23 cellular contexts compared by ENCODE assay signal in genomic region chr4:17866790-17867189, GRCh38. TPM values are rescaled to one million over a fixed set of nuclear protein-coding genes. Genes with fewer than 3 reads are reported as not detected.
A peak's percentile ranks its signal among the peaks of the same experiment; 100 is the strongest.
DNase-seq lines count a peak whose midpoint lies in the region; ATAC-seq, FAIRE-seq and TF ChIP-seq lines count a peak whose summit lies in the region.
"Had no signal": no experiment of that assay in that cellular context is flagged by ENCODE, and none has a peak within 500 bp of the region (broad histone marks: within the 10 kb centered on the region; RNA-seq: fewer than 3 reads in every experiment).

No MANE protein-coding gene starts in this region.

- no peaks in the 10 kb centered on the region for H3F3A ChIP-seq in GM23338 (replicated peaks; ENCODE audit: low read depth)
- no peaks in the 10 kb centered on the region for H3F3A ChIP-seq in smooth muscle cell (ENCODE audit: low read depth)

- no peak overlapping the region for H2AFZ ChIP-seq in GM23338
- H2AFZ ChIP-seq in smooth muscle cell (ENCODE audit: low read depth) = no peak overlapping the region

- peaks cover 10% of the 10 kb centered on the region; the same call in 1 of the 2 replicates for H3K36me3 ChIP-seq in GM23338 (ENCODE audit: insufficient read depth)
- no peaks in the 10 kb centered on the region for H3K36me3 ChIP-seq in pancreas
- no peaks in the 10 kb centered on the region for H3K36me3 ChIP-seq in smooth muscle cell (ENCODE audit: low read depth)

- no peak overlapping the region for H3K4me3 Mint-ChIP-seq in GM23338
- H3K4me3 Mint-ChIP-seq in activated CD4-positive, alpha-beta T cell treated with anti-CD3 and anti-CD28 coated beads, Interleukin-2, amount 10 ng/mL, durations not matched to agents 24 days and 14 days = no peak overlapping the region
- H3K4me3 Mint-ChIP-seq: CD14-positive monocyte; CD4-positive, alpha-beta memory T cell; HFFc6; IgD-negative memory B cell had no signal

- H3K9ac ChIP-seq in smooth muscle cell (ENCODE audit: low read depth) = no peak overlapping the region
- H3K9ac ChIP-seq: BLaER1 had no signal

- H3K27ac ChIP-seq in GM23338 (ENCODE audit: low read depth) (no peak overlapping the region), pancreas (no peak overlapping the region), smooth muscle cell (ENCODE audit: low read depth) (no peak overlapping the region)
- H3K27ac ChIP-seq: BLaER1 had no signal

- peaks cover 17% of the 10 kb centered on the region for H3K9me3 Mint-ChIP-seq in GM23338
- H3K9me3 Mint-ChIP-seq in activated CD4-positive, alpha-beta T cell treated with anti-CD3 and anti-CD28 coated beads, Interleukin-2, amount 10 ng/mL, durations not matched to agents 24 days and 14 days = peaks cover 7% of the 10 kb centered on the region

- DNase-seq in GM23338 (ENCODE audit: low spot score) (peak; percentile 1), NCI-H69 (lab: John Stamatoyannopoulos, UW) (peak; percentile 28), iPS-NIHi7 (ENCODE audit: extremely low spot score) (peak; percentile 9), pancreas (no peak), DMS79 treated with DMSO at 0.1 percent for 48 hours (lab: John Stamatoyannopoulos, UW) (no peak), smooth muscle cell (lab: John Stamatoyannopoulos, UW; ENCODE audit: unreplicated experiment) (no peak)
- DNase-seq in activated CD4-positive, alpha-beta T cell treated with anti-CD3 and anti-CD28 coated beads, Interleukin-2, amount 10 ng/mL, durations not matched to agents 24 days and 14 days = no peak
- DNase-seq: 8988T; Calu3; CD4-positive, alpha-beta memory T cell; DND-41; EL; GOT3; H7; HFFc6 had no signal

- H4K20me1 ChIP-seq in GM23338 (replicated peaks; ENCODE audit: insufficient read depth) (no peaks in the 10 kb centered on the region), smooth muscle cell (ENCODE audit: low read depth) (no peaks in the 10 kb centered on the region)
- H4K20me1 ChIP-seq: BLaER1 had no signal

- no peaks in the 10 kb centered on the region for H3K9me3 ChIP-seq in pancreas
- no peaks in the 10 kb centered on the region for H3K9me3 ChIP-seq in smooth muscle cell (replicated peaks; ENCODE audit: low read depth)

- 48 to 49% methylated on average over 3 of the region's 3 CpGs for WGBS in pancreas, 2 donors
- WGBS in smooth muscle cell (ENCODE audit: low lambda C conversion rate) = 96% methylated on average over 3 of the region's 3 CpGs

- H3K4me2 ChIP-seq in GM23338 = no peak overlapping the region
- H3K4me2 ChIP-seq in smooth muscle cell = no peak overlapping the region
- H3K4me2 ChIP-seq: BLaER1 had no signal

- H3K4me3 ChIP-seq in GM23338 = no peak overlapping the region
- H3K4me3 ChIP-seq in pancreas = no peak overlapping the region
- H3K4me3 ChIP-seq in smooth muscle cell = no peak overlapping the region
- H3K4me3 ChIP-seq: BLaER1, GM12878 had no signal

- H3K4me1 ChIP-seq in GM23338 (ENCODE audit: insufficient read depth) = no peaks in the 10 kb centered on the region
- no peaks in the 10 kb centered on the region for H3K4me1 ChIP-seq in pancreas
- no peaks in the 10 kb centered on the region for H3K4me1 ChIP-seq in smooth muscle cell (ENCODE audit: low read depth)
- H3K4me1 ChIP-seq: BLaER1 had no signal

- ATAC-seq in GM23338 (no peak), pancreas (peak; percentile 29 to 63 (median 54)), GM21423 (IDR thresholded peaks at IDR 0.05; ENCODE audit: unreplicated experiment) (no peak)
- ATAC-seq: GM12878, HCT116, HepG2 had no signal

- intact Hi-C loops in pancreas (cut with DNase I) = no loop called here
- intact Hi-C loops in activated CD4-positive, alpha-beta T cell treated with anti-CD3 and anti-CD28 coated beads, Interleukin-2, amount 10 ng/mL, durations not matched to agents 24 days and 14 days (cut with micrococcal nuclease) = no loop called here

- no peak overlapping the region for H3K27ac Mint-ChIP-seq in GM23338
- H3K27ac Mint-ChIP-seq in activated CD4-positive, alpha-beta T cell treated with anti-CD3 and anti-CD28 coated beads, Interleukin-2, amount 10 ng/mL, durations not matched to agents 24 days and 14 days = no peak overlapping the region
- H3K27ac Mint-ChIP-seq: CD4-positive, alpha-beta memory T cell; HFFc6; IgD-negative memory B cell had no signal

- FAIRE-seq in pancreas (lab: Jason Lieb, UNC) = no peak
- FAIRE-seq: GM12878, GM19239, HepG2 had no signal

- peaks cover 5% of the 10 kb centered on the region; the same call in 2 of the 3 replicates for H3K4me1 Mint-ChIP-seq in GM23338
- no peaks in the 10 kb centered on the region for H3K4me1 Mint-ChIP-seq in activated CD4-positive, alpha-beta T cell treated with anti-CD3 and anti-CD28 coated beads, Interleukin-2, amount 10 ng/mL, durations not matched to agents 24 days and 14 days
- H3K4me1 Mint-ChIP-seq: CD14-positive monocyte; CD4-positive, alpha-beta memory T cell; IgD-negative memory B cell had no signal

- no peaks in the 10 kb centered on the region for H3K27me3 Mint-ChIP-seq in GM23338 (ENCODE audit: insufficient read depth, low read depth, poor library complexity)
- no peaks in the 10 kb centered on the region for H3K27me3 Mint-ChIP-seq in activated CD4-positive, alpha-beta T cell treated with anti-CD3 and anti-CD28 coated beads, Interleukin-2, amount 10 ng/mL, durations not matched to agents 24 days and 14 days
- H3K27me3 Mint-ChIP-seq: CD4-positive, alpha-beta memory T cell; IgD-negative memory B cell had no signal

- H3K79me2 ChIP-seq in GM23338 (replicated peaks; ENCODE audit: insufficient read depth) (no peaks in the 10 kb centered on the region), smooth muscle cell (ENCODE audit: low read depth) (no peaks in the 10 kb centered on the region)

- H3K27me3 ChIP-seq in GM23338 (ENCODE audit: insufficient read depth) (no peaks in the 10 kb centered on the region), pancreas (no peaks in the 10 kb centered on the region), smooth muscle cell (ENCODE audit: low read depth) (no peaks in the 10 kb centered on the region)
- H3K27me3 ChIP-seq: BLaER1 had no signal

- H3K36me3 Mint-ChIP-seq in GM23338 (ENCODE audit: low read depth) = peaks cover 24% of the 10 kb centered on the region
- H3K36me3 Mint-ChIP-seq in activated CD4-positive, alpha-beta T cell treated with anti-CD3 and anti-CD28 coated beads, Interleukin-2, amount 10 ng/mL, durations not matched to agents 24 days and 14 days (ENCODE audit: low read depth) = no peaks in the 10 kb centered on the region

- peaks cover 6% of the 10 kb centered on the region for H3K9me2 ChIP-seq in GM23338 (ENCODE audit: insufficient read depth)

- TF ChIP-seq CTCF in GM23338 (conservative IDR thresholded peaks at IDR 0.05; ENCODE audit: low read depth in 2 of 2) (no peak), pancreas (IDR thresholded peaks at IDR 0.05) (no peak), smooth muscle cell (IDR thresholded peaks at IDR 0.05; ENCODE audit: borderline replicate concordance, insufficient read depth, poor library complexity, severe bottlenecking) (no peak)

TF ChIP-seq in GM23338, 12 proteins besides CTCF, POLR2A, EP300 and RAD21 (continues in another document):
- no peak for TF ChIP-seq POLR2AphosphoS5 (IDR thresholded peaks at IDR 0.05; ENCODE audit: low read depth)
- no peak for TF ChIP-seq NANOG (IDR thresholded peaks at IDR 0.05; ENCODE audit: borderline replicate concordance)
- TF ChIP-seq REST (IDR thresholded peaks at IDR 0.05; ENCODE audit: unreplicated experiment) = no peak
- no peak for TF ChIP-seq ZNF114 (CRISPR knock-in tag; IDR thresholded peaks at IDR 0.05)

RNA-seq across cellular contexts. Expression of gene NCAPG, which starts 56.0 kb away (rescaled TPM):
- 40.9 and 45.8 TPM in 2 replicates for total RNA-seq in GM23338 (2014; rRNA removed; shearing (Covaris generic))
- polyA plus RNA-seq in GM23338 (2016; fragmentation: Nextera tagmentation; extraction: Ambion mirVana) (18.7 and 24.4 TPM in 2 replicates), pancreas (under 1 TPM; 0.09 to 0.30 TPM), smooth muscle cell (2.7 and 6.9 TPM in 2 replicates)
- total RNA-seq in pancreas (1 to 10 TPM in 1 of 6 donors, under 1 TPM in 4, not detected in 1; 0.23 to 1.3 (median 0.54) TPM), smooth muscle cell (19.6 and 20.1 TPM in 2 replicates)
- 46.3 and 53.4 TPM in 2 replicates for total RNA-seq in activated CD4-positive, alpha-beta T cell treated with anti-CD3 and anti-CD28 coated beads, Interleukin-2, amount 10 ng/mL, durations not matched to agents 24 days and 14 days
- polyA plus RNA-seq: CD14-positive monocyte had no signal

RNA-seq across cellular contexts. Expression of gene DCAF16, which starts 56.2 kb away (rescaled TPM):
- 42.8 and 46.3 TPM in 2 replicates for total RNA-seq in GM23338 (2014; rRNA removed; shearing (Covaris generic))
- polyA plus RNA-seq in GM23338 (2016; fragmentation: Nextera tagmentation; extraction: Ambion mirVana) = 26.5 and 28.7 TPM in 2 replicates
- 10 to 100 TPM; 12.4 to 23.5 (median 14.4) TPM for total RNA-seq in pancreas
- 10 to 100 TPM in 1 of 2 donors, 1 to 10 TPM in 1; 6.4 to 13.8 TPM for polyA plus RNA-seq in pancreas
- total RNA-seq in activated CD4-positive, alpha-beta T cell treated with anti-CD3 and anti-CD28 coated beads, Interleukin-2, amount 10 ng/mL, durations not matched to agents 24 days and 14 days = 47.1 and 51.4 TPM in 2 replicates
- 19.3 and 19.4 TPM in 2 replicates for total RNA-seq in smooth muscle cell
- 6.5 and 9.3 TPM in 2 replicates for polyA plus RNA-seq in smooth muscle cell

Comparison
In these comparisons a context has a peak if more than half of its experiments do, and no peak if none do; other contexts are left out.
1. ATAC-seq: peak in pancreas (4 of 4); none in GM23338 (single experiment) and GM21423 (single experiment).
2. DNase-seq: peak in GM23338 (single experiment), NCI-H69 (single experiment) and iPS-NIHi7 (single experiment); none in pancreas (0 of 6), DMS79 treated with DMSO at 0.1 percent for 48 hours (single experiment), activated CD4-positive, alpha-beta T cell treated with anti-CD3 and anti-CD28 coated beads, Interleukin-2, amount 10 ng/mL, durations not matched to agents 24 days and 14 days (single experiment) and smooth muscle cell (single experiment).